In the genomic region with DNA sequence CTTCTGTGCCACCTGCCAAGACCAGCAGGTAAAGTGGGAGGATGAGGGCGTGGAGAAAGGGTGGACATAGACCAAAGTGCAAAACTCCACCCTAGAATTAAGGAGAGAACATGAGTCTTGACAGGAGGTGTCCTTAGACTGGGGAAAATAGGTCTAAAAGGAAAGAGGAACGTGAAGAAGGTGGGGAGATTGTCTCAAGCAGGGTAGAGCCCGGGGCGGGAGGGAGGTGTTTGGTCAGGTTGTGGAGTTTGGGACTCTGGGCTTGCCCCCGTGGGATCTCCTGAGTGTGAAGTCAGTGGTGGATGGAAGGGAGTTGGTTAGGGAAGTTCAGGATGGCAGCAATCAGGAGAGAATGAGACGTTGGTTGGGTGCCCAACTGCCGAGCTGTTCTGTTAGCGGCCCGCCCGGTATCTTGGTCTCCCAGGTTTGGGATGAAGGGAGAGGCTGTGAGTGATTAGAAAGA, we compare ENCODE assay signal across 6 cellular contexts. TPM values are rescaled to one million over a fixed set of nuclear protein-coding genes. Genes with fewer than 3 reads are reported as not detected.
A peak's percentile ranks its signal among the peaks of the same experiment; 100 is the strongest.
DNase-seq lines count a peak whose midpoint lies in the region; ATAC-seq and TF ChIP-seq lines count a peak whose summit lies in the region.

No MANE protein-coding gene starts in this region.

- peaks cover 19 to 32% of the 10 kb centered on the region in 2 experiments; a peak in 3 of 4 replicates for H3K4me1 ChIP-seq in SK-N-SH (ENCODE audit: control insufficient read depth in 1 of 2, insufficient read depth in 2 of 2, low read depth in 1 of 2, low read length in 1 of 2)
- H3K4me1 ChIP-seq in esophagus muscularis mucosa = peaks cover 35 to 80% (median 63%) of the 10 kb centered on the region in 4 donors
- H3K4me1 ChIP-seq in stomach = peaks cover 35 to 70% (median 55%) of the 10 kb centered on the region in 4 donors

- TF ChIP-seq CTCF in SK-N-SH (IDR thresholded peaks at IDR 0.05) = no peak
- TF ChIP-seq CTCF in esophagus muscularis mucosa (IDR thresholded peaks at IDR 0.05) = no peak
- no peak for TF ChIP-seq CTCF in stomach (IDR thresholded peaks at IDR 0.05)

- peak overlapping the region; percentile 79 to 80 for H3K27ac ChIP-seq in SK-N-SH (ENCODE audit: low read depth in 2 of 2, low read length in 1 of 2)
- peak overlapping the region; percentile 86 to 97 (median 88) for H3K27ac ChIP-seq in esophagus muscularis mucosa (replicated peaks in 1 of 4)
- peak overlapping the region; percentile 67 to 99 (median 96) for H3K27ac ChIP-seq in stomach

- intact Hi-C loops in esophagus muscularis mucosa (cut with DNase I) (loop anchor here (5.0 kb wide), 1 partner anchor 36 kb away; the partner anchor contains the start of genes CDK2 and PMEL), stomach (cut with DNase I; ENCODE audit: low total_unique reads) (no loop called here)

- H3K36me3 ChIP-seq in SK-N-SH (replicated peaks in 1 of 2; ENCODE audit: control insufficient read depth in 1 of 2, insufficient read depth in 2 of 2, low read length in 1 of 2) (no peaks in the 10 kb centered on the region), esophagus muscularis mucosa (no peaks in the 10 kb centered on the region), stomach (peaks cover 0 to 1% (median 0%) of the 10 kb centered on the region in 4 donors)

- H3K4me2 ChIP-seq in SK-N-SH = peak overlapping the region; percentile 90

- peaks cover 26% of the 10 kb centered on the region for H3F3A ChIP-seq in SK-N-SH (replicated peaks; ENCODE audit: insufficient read depth)

- TF ChIP-seq RAD21 in SK-N-SH (IDR thresholded peaks at IDR 0.05; ENCODE audit: low read length) = no peak

- no peak for DNase-seq in SK-N-SH
- DNase-seq in esophagus muscularis mucosa (ENCODE audit: extremely low spot score) = no peak
- DNase-seq in stomach = no peak
- DNase-seq in globus pallidus (ENCODE audit: low spot score) = no peak
- DNase-seq in mesenteric fat pad (ENCODE audit: low spot score) = no peak

- TF ChIP-seq POLR2A in esophagus muscularis mucosa (IDR thresholded peaks at IDR 0.05; ENCODE audit: low read depth) (no peak), stomach (IDR thresholded peaks at IDR 0.05) (no peak)

- peaks cover 52% of the 10 kb centered on the region for H3K79me2 ChIP-seq in SK-N-SH (ENCODE audit: insufficient read depth)

- no peaks in the 10 kb centered on the region for H3K9me2 ChIP-seq in SK-N-SH

- no peak for TF ChIP-seq EP300 in SK-N-SH (IDR thresholded peaks at IDR 0.05; ENCODE audit: borderline replicate concordance in 1 of 2, low read depth in 1 of 2, low read length in 1 of 2)
- no peak for TF ChIP-seq EP300 in esophagus muscularis mucosa (IDR thresholded peaks at IDR 0.05)
- no peak for TF ChIP-seq EP300 in stomach (IDR thresholded peaks at IDR 0.05)

- H3K4me3 ChIP-seq in SK-N-SH (ENCODE audit: low read depth in 2 of 2, low read length in 1 of 2) = peak overlapping the region; percentile 64 to 72
- peak overlapping the region; percentile 67 to 82 (median 76) for H3K4me3 ChIP-seq in esophagus muscularis mucosa
- peak overlapping the region; percentile 65 to 76 (median 71) for H3K4me3 ChIP-seq in stomach

- no peak for ATAC-seq in SK-N-SH treated with all-trans-retinoic acid at 6 μM for 48 hours

- WGBS in SK-N-SH (ENCODE audit: low lambda C conversion rate) = 29% methylated on average over 10 of the region's 10 CpGs
- WGBS in esophagus muscularis mucosa = 12% methylated on average over 10 of the region's 10 CpGs
- 6 to 8% (median 7%) methylated on average over 10 of the region's 10 CpGs for WGBS in stomach, 5 donors

- H3K27me3 ChIP-seq in SK-N-SH (ENCODE audit: insufficient read depth) = no peaks in the 10 kb centered on the region
- H3K27me3 ChIP-seq in esophagus muscularis mucosa = no peaks in the 10 kb centered on the region
- H3K27me3 ChIP-seq in stomach = no peaks in the 10 kb centered on the region

- H3K9me3 ChIP-seq in SK-N-SH (no peaks in the 10 kb centered on the region), esophagus muscularis mucosa (no peaks in the 10 kb centered on the region), stomach (no peaks in the 10 kb centered on the region)

- H4K20me1 ChIP-seq in SK-N-SH (ENCODE audit: insufficient read depth) = no peaks in the 10 kb centered on the region

- POLR2A ChIA-PET in SK-N-SH (lab: Yijun Ruan, JAX) = interaction anchor here (0.8 to 2.2 kb wide), 5 partner anchors 42 to 193 kb away, joined by 3 to 8 read pairs (median 5); partner anchors contain the start of genes DNAJC14, ORMDL2, RAB5B and SARNP

- H3K9ac ChIP-seq in SK-N-SH = peak overlapping the region; percentile 69

- CTCF ChIA-PET in SK-N-SH (lab: Yijun Ruan, JAX) = interaction anchor here (0.8 to 3.6 kb wide), 13 partner anchors 9 to 1896 kb away, joined by 3 to 37 read pairs (median 4); partner anchors contain the start of genes DNAJC14 and SARNP

- H2AFZ ChIP-seq in SK-N-SH (ENCODE audit: low read depth) = peak overlapping the region; percentile 73

TF ChIP-seq in SK-N-SH, 30 proteins besides CTCF, POLR2A, EP300 and RAD21 (continues in another document):
- no peak for TF ChIP-seq SIN3A (IDR thresholded peaks at IDR 0.05; ENCODE audit: borderline replicate concordance, low read depth, low read length)
- no peak for TF ChIP-seq NRF1 (IDR thresholded peaks at IDR 0.05; ENCODE audit: low read depth, low read length)
- TF ChIP-seq YY1 (IDR thresholded peaks at IDR 0.05; ENCODE audit: low read depth) = no peak
- TF ChIP-seq POLR2AphosphoS5 (IDR thresholded peaks at IDR 0.05; ENCODE audit: low read depth, low read length) = no peak
- no peak for TF ChIP-seq USF1 (IDR thresholded peaks at IDR 0.05; ENCODE audit: borderline replicate concordance, low read depth)
- TF ChIP-seq GABPA (IDR thresholded peaks at IDR 0.05; ENCODE audit: low read depth) = no peak
- no peak for TF ChIP-seq EZH2phosphoT487 (IDR thresholded peaks at IDR 0.05; ENCODE audit: borderline replicate concordance, low read depth)
- no peak for TF ChIP-seq FOXJ3 (CRISPR knock-in tag; IDR thresholded peaks at IDR 0.05)

TF ChIP-seq in SK-N-SH treated with all-trans-retinoic acid at 6 μM for 48 hours, 23 proteins besides CTCF, POLR2A, EP300 and RAD21 (continues in another document):
- TF ChIP-seq PATZ1 (CRISPR knock-in tag; IDR thresholded peaks at IDR 0.05; ENCODE audit: borderline replicate concordance) = no peak

RNA-seq across cellular contexts. Expression of gene DGKA, which starts 0.4 kb away (rescaled TPM):
- polyA plus RNA-seq in SK-N-SH (2012; rRNA removed) = 74.6 and 75.9 TPM in 2 replicates
- 47.2 and 52.0 TPM in 2 replicates for polyA plus RNA-seq in SK-N-SH (2012; cell fraction: cytosol; rRNA removed)
- 213 and 244 TPM in 2 replicates for polyA plus RNA-seq in SK-N-SH (2012; cell fraction: nucleus; rRNA removed)
- total RNA-seq in esophagus muscularis mucosa = 10 to 100 TPM; 18.7 to 39.7 (median 24.7) TPM
- total RNA-seq in stomach = 100 to 1,000 TPM in 1 of 5 donors, 10 to 100 TPM in 4; 56.0 to 418 (median 92.0) TPM
- polyA plus RNA-seq in stomach = 100 to 1,000 TPM in 1 of 3 donors, 10 to 100 TPM in 2; 13.0 to 123 (median 27.6) TPM
- 32.4 TPM for total RNA-seq in mesenteric fat pad

RNA-seq across cellular contexts. Expression of gene PYM1, which starts 3.7 kb away (rescaled TPM):
- 36.0 and 36.3 TPM in 2 replicates for polyA plus RNA-seq in SK-N-SH (2012; rRNA removed)
- 39.3 and 40.9 TPM in 2 replicates for polyA plus RNA-seq in SK-N-SH (2012; cell fraction: cytosol; rRNA removed)
- 16.7 and 21.0 TPM in 2 replicates for polyA plus RNA-seq in SK-N-SH (2012; cell fraction: nucleus; rRNA removed)
- total RNA-seq in esophagus muscularis mucosa = 10 to 100 TPM; 24.2 to 29.5 (median 26.7) TPM
- total RNA-seq in stomach = 10 to 100 TPM in 2 of 5 donors, 1 to 10 TPM in 3; 1.2 to 59.4 (median 9.8) TPM
- polyA plus RNA-seq in stomach = 10 to 100 TPM; 42.8 to 54.8 (median 42.8) TPM
- 30.5 TPM for total RNA-seq in mesenteric fat pad

RNA-seq across cellular contexts. Expression of gene PMEL, which starts 34.5 kb away (rescaled TPM):
- polyA plus RNA-seq in SK-N-SH (2012; rRNA removed) = 1.8 and 2.7 TPM in 2 replicates
- polyA plus RNA-seq in SK-N-SH (2012; cell fraction: cytosol; rRNA removed) = 0.60 and 0.79 TPM in 2 replicates
- 5.4 and 5.5 TPM in 2 replicates for polyA plus RNA-seq in SK-N-SH (2012; cell fraction: nucleus; rRNA removed)
- total RNA-seq in esophagus muscularis mucosa = 1 to 10 TPM in 1 of 4 donors, under 1 TPM in 1, not detected in 2; 0.66 to 2.2 TPM
- 1 to 10 TPM in 2 of 5 donors, under 1 TPM in 2, not detected in 1; 0.58 to 4.0 (median 1.0) TPM for total RNA-seq in stomach
- polyA plus RNA-seq in stomach = 1 to 10 TPM in 2 of 3 donors, under 1 TPM in 1; 0.75 to 2.1 (median 1.3) TPM
- 0.64 TPM for total RNA-seq in mesenteric fat pad

RNA-seq across cellular contexts. Expression of gene CDK2, which starts 35.3 kb away (rescaled TPM):
- 34.7 and 43.3 TPM in 2 replicates for polyA plus RNA-seq in SK-N-SH (2012; rRNA removed)
- polyA plus RNA-seq in SK-N-SH (2012; cell fraction: cytosol; rRNA removed) = 21.7 and 27.5 TPM in 2 replicates
- 81.1 and 115 TPM in 2 replicates for polyA plus RNA-seq in SK-N-SH (2012; cell fraction: nucleus; rRNA removed)
- 10 to 100 TPM; 35.3 to 84.9 (median 57.1) TPM for total RNA-seq in esophagus muscularis mucosa
- total RNA-seq in stomach = 100 to 1,000 TPM in 1 of 5 donors, 10 to 100 TPM in 3, 1 to 10 TPM in 1; 4.1 to 124 (median 12.3) TPM
- 10 to 100 TPM; 12.5 to 18.4 (median 17.5) TPM for polyA plus RNA-seq in stomach
- 21.4 TPM for total RNA-seq in mesenteric fat pad

RNA-seq across cellular contexts. Expression of gene RAB5B, which starts 42.5 kb away (rescaled TPM):
- polyA plus RNA-seq in SK-N-SH (2012; rRNA removed) = 54.0 and 79.4 TPM in 2 replicates
- 60.7 and 66.8 TPM in 2 replicates for polyA plus RNA-seq in SK-N-SH (2012; cell fraction: cytosol; rRNA removed)
- 40.9 and 67.0 TPM in 2 replicates for polyA plus RNA-seq in SK-N-SH (2012; cell fraction: nucleus; rRNA removed)
- total RNA-seq in esophagus muscularis mucosa = 100 to 1,000 TPM; 116 to 189 (median 138) TPM
- total RNA-seq in stomach = 100 to 1,000 TPM in 1 of 5 donors, 10 to 100 TPM in 4; 17.1 to 100 (median 75.1) TPM
- polyA plus RNA-seq in stomach = 10 to 100 TPM; 52.4 to 92.4 (median 61.3) TPM
- total RNA-seq in mesenteric fat pad = 88.2 TPM
